10 cellular contexts compared by ENCODE assay signal in the genomic region with DNA sequence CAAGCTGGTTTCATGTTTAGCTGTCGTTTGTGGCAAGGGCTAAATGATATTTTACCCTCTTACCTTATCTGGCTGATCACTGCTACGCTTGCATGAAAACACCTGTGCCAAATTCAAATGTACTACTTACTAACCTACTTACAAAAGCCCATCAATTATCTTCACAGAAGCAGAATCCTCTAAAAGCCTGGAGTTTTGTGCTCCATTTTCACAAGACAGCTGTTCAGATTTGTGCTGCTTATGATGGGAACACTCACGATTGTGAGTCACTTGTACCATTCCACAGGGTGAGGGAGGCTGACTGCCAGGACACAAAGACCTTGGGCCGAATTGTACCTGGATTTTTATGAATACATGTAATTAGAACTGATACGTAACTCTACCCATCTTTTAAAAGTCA.
"Had no signal": no experiment of that assay in that cellular context is flagged by ENCODE, and none has a peak within 500 bp of the region (broad histone marks: within the 10 kb centered on the region; RNA-seq: fewer than 3 reads in every experiment).

No MANE protein-coding gene starts in this region.

- H3K36me3 ChIP-seq: sigmoid colon had no signal

- H3K4me3 ChIP-seq: hepatocyte, sigmoid colon had no signal

- H3K9me3 ChIP-seq: sigmoid colon had no signal

- H3K27ac ChIP-seq: epithelial cell of prostate, hepatocyte, sigmoid colon had no signal

- H3K27me3 ChIP-seq: hepatocyte, sigmoid colon had no signal

- H3K4me1 ChIP-seq: sigmoid colon had no signal

- DNase-seq: activated T-cell treated with anti-CD3 and anti-CD28 coated beads, Interleukin-2, amount 50 U/mL, for 1 hour; amygdala; cerebellar nuclear complex; effector memory CD8-positive, alpha-beta T cell; kidney glomerular epithelial cell; sigmoid colon; stimulated activated CD4-positive, alpha-beta T cell treated with anti-CD3 and anti-CD28 coated beads, Interleukin-2, amount 100 ng/mL, for 48 hours; stimulated activated CD8-positive, alpha-beta memory T cell treated with anti-CD3 and anti-CD28 coated beads, Interleukin-4, amount 100 ng/mL, for 48 hours had no signal
